In genomic region chr5:9033524-9033923, GRCh38 we compare ENCODE assay signal across 10 cellular contexts.
"Had no signal": no experiment of that assay in that cellular context is flagged by ENCODE, and none has a peak within 500 bp of the region (broad histone marks: within the 10 kb centered on the region; RNA-seq: fewer than 3 reads in every experiment).

No MANE protein-coding gene starts in this region.

- H3K36me3 Mint-ChIP-seq: IgD-negative memory B cell had no signal

- H3K4me2 ChIP-seq: KMS-11 had no signal

- FAIRE-seq: HepG2, HTR-8/SVneo, K562 had no signal

- H3K27ac Mint-ChIP-seq: IgD-negative memory B cell had no signal

- H3K4me3 ChIP-seq: K562 had no signal

- ATAC-seq: HepG2, K562 had no signal

- H3K9ac ChIP-seq: KMS-11 had no signal

- H3K27ac ChIP-seq: HL-60, KMS-11 had no signal

- H3K27me3 Mint-ChIP-seq: IgD-negative memory B cell had no signal

- DNase-seq: Karpas-422, Kasumi-1, KBM-7, KG1 had no signal

- H3K4me3 Mint-ChIP-seq: IgD-negative memory B cell had no signal
